ENCODE assay signal across 15 cellular contexts in genomic region chr2:19256239-19256638, GRCh38.
DNase-seq lines count a peak whose midpoint lies in the region; ATAC-seq, FAIRE-seq and TF ChIP-seq lines count a peak whose summit lies in the region.
"Had no signal": no experiment of that assay in that cellular context is flagged by ENCODE, and none has a peak within 500 bp of the region (broad histone marks: within the 10 kb centered on the region; RNA-seq: fewer than 3 reads in every experiment).

No MANE protein-coding gene starts in this region.

- no peaks in the 10 kb centered on the region for H3K9me3 ChIP-seq in pancreas
- H3K9me3 ChIP-seq: neutrophil, testis had no signal

- H3K27ac ChIP-seq in epithelial cell of prostate: peak overlapping the region; percentile 70
- H3K27ac ChIP-seq in pancreas: no peak overlapping the region
- H3K27ac ChIP-seq: neutrophil, SK-N-MC, testis had no signal

- WGBS in pancreas, 2 donors: 32 to 41% methylated on average over 2 of the region's 2 CpGs

- intact Hi-C loops in pancreas (cut with DNase I): no loop called here

- no peak for TF ChIP-seq CTCF in pancreas (IDR thresholded peaks at IDR 0.05)

- no peak for FAIRE-seq in pancreas (lab: Jason Lieb, UNC)

- no peak overlapping the region for H3K4me3 ChIP-seq in pancreas
- H3K4me3 ChIP-seq: SK-N-MC, testis had no signal

- H3K4me1 ChIP-seq in pancreas: no peaks in the 10 kb centered on the region

- no peaks in the 10 kb centered on the region for H3K36me3 ChIP-seq in pancreas
- H3K36me3 ChIP-seq: neutrophil had no signal

- no peaks in the 10 kb centered on the region for H3K27me3 ChIP-seq in pancreas
- H3K27me3 ChIP-seq: neutrophil, testis had no signal

- ATAC-seq in pancreas (peak; percentile 38 to 68 (median 53)), HG02884 (IDR thresholded peaks at IDR 0.05; ENCODE audit: unreplicated experiment) (no peak)

- DNase-seq in ELR (ENCODE audit: low read depth) (peak; percentile 91), NCI-H2029 treated with DMSO at 0.1 percent for 48 hours (lab: John Stamatoyannopoulos, UW) (peak; percentile 67), epithelial cell of prostate (ENCODE audit: low read depth, low spot score) (peak; percentile 68), pancreas (no peak), NCI-H510A (lab: John Stamatoyannopoulos, UW) (no peak), islet precursor cell (no peak)
- DNase-seq in stimulated activated naive CD4-positive, alpha-beta T cell treated with Interleukin-2 at 50 U/mL for 16 hours (lab: John Stamatoyannopoulos, UW): no peak
- DNase-seq: activated CD4-positive, alpha-beta T cell treated with anti-CD3 and anti-CD28 coated beads, Interleukin-2, amount 10 ng/mL, durations not matched to agents 24 days and 14 days; activated effector memory CD4-positive, alpha-beta T cell treated with anti-CD3 and anti-CD28 coated beads, Interleukin-2, amount 50 U/mL, for 16 hours; DMS79; effector memory CD4-positive, alpha-beta T cell; testis had no signal

Comparison
In these comparisons a context has a peak if more than half of its experiments do, and no peak if none do; other contexts are left out.
1. DNase-seq: peak in ELR (single experiment), NCI-H2029 treated with DMSO at 0.1 percent for 48 hours (single experiment) and epithelial cell of prostate (single experiment); none in pancreas (0 of 6), stimulated activated naive CD4-positive, alpha-beta T cell treated with Interleukin-2 at 50 U/mL for 16 hours (single experiment), NCI-H510A (single experiment) and islet precursor cell (single experiment).